In genomic region chr15:90414408-90415028, GRCh38 we compare ENCODE assay signal across 9 cellular contexts. TPM values are rescaled to one million over a fixed set of nuclear protein-coding genes. Genes with fewer than 3 reads are reported as not detected.
A peak's percentile ranks its signal among the peaks of the same experiment; 100 is the strongest.
DNase-seq lines count a peak whose midpoint lies in the region; ATAC-seq, FAIRE-seq and TF ChIP-seq lines count a peak whose summit lies in the region.
"Had no signal": no experiment of that assay in that cellular context is flagged by ENCODE, and none has a peak within 500 bp of the region (broad histone marks: within the 10 kb centered on the region; RNA-seq: fewer than 3 reads in every experiment).

No MANE protein-coding gene starts in this region.

- peak overlapping the region; percentile 31 for H3K4me3 ChIP-seq in AG04449 (ENCODE audit: low read depth, low read length)
- H3K4me3 ChIP-seq in astrocyte (ENCODE audit: insufficient read depth, low read depth, low read length) = peak overlapping the region; percentile 38

- TF ChIP-seq CTCF in AG04449 (IDR thresholded peaks at IDR 0.05; ENCODE audit: insufficient read depth, low read length, missing control alignments) (no peak), astrocyte (IDR thresholded peaks at IDR 0.05; ENCODE audit: insufficient read depth, low read depth, low read length) (no peak), mesothelial cell of epicardium (IDR thresholded peaks at IDR 0.05; ENCODE audit: unreplicated experiment) (no peak)

- no peaks in the 10 kb centered on the region for H3K9me3 ChIP-seq in astrocyte (ENCODE audit: insufficient read depth, low read depth, low read length)

- DNase-seq in AG04449 (ENCODE audit: low read depth, low spot score) (peak; percentile 78), HT1080 (ENCODE audit: low read depth) (peak; percentile 83), astrocyte (ENCODE audit: low read depth) (peak; percentile 90), mesothelial cell of epicardium (ENCODE audit: low spot score in 2 of 2, unreplicated experiment in 2 of 2) (no peak), GOT3 (lab: John Stamatoyannopoulos, UW) (no peak), DMS53 treated with DMSO at 0.1 percent for 48 hours (lab: John Stamatoyannopoulos, UW; ENCODE audit: unreplicated experiment) (no peak)
- DNase-seq: erythroblast had no signal

- no peak overlapping the region for H2AFZ ChIP-seq in astrocyte (ENCODE audit: low read depth, low read length)

- no peak for FAIRE-seq in astrocyte (lab: Jason Lieb, UNC)

- H3K79me2 ChIP-seq in astrocyte (ENCODE audit: insufficient read depth, low read length) = peaks cover 90% of the 10 kb centered on the region

- no peaks in the 10 kb centered on the region for H3K27me3 ChIP-seq in astrocyte (ENCODE audit: insufficient read depth, low read length)

- peaks cover 39% of the 10 kb centered on the region for H3K4me1 ChIP-seq in astrocyte (ENCODE audit: insufficient read depth, low read length)

- ATAC-seq in HG02642 (IDR thresholded peaks at IDR 0.05; ENCODE audit: poor library complexity, unreplicated experiment) = no peak
- ATAC-seq in HG02938 (IDR thresholded peaks at IDR 0.05; ENCODE audit: unreplicated experiment) = no peak

- H3K36me3 ChIP-seq in astrocyte (ENCODE audit: insufficient read depth, low read length) = no peaks in the 10 kb centered on the region

- POLR2A ChIA-PET in AG04449 (lab: Yijun Ruan, JAX) = interaction anchor here (1.2 to 1.7 kb wide), 2 partner anchors 12 to 27 kb away, joined by 3 to 6 read pairs; partner anchors contain the start of gene IQGAP1

- H3K27ac ChIP-seq in astrocyte (ENCODE audit: low read depth, low read length) = peak overlapping the region; percentile 90

- peak overlapping the region; percentile 78 for H3K4me2 ChIP-seq in astrocyte (ENCODE audit: low read length)

- H4K20me1 ChIP-seq in astrocyte (ENCODE audit: insufficient read depth, low read length) = peaks cover 43% of the 10 kb centered on the region

- H3K27me3 Mint-ChIP-seq in astrocyte (ENCODE audit: low read depth, unreplicated experiment) (no peaks in the 10 kb centered on the region), mesothelial cell of epicardium (ENCODE audit: low read depth) (no peaks in the 10 kb centered on the region)

- H3K4me1 Mint-ChIP-seq in astrocyte (ENCODE audit: low read depth, unreplicated experiment) (peaks cover 54% of the 10 kb centered on the region), mesothelial cell of epicardium (peaks cover 52% of the 10 kb centered on the region)

- H3K27ac Mint-ChIP-seq in astrocyte (ENCODE audit: unreplicated experiment) (peak overlapping the region; percentile 60), mesothelial cell of epicardium (peak overlapping the region; percentile 98)

- peak overlapping the region; percentile 75 for H3K9ac ChIP-seq in astrocyte (ENCODE audit: low read length)

- H3K4me3 Mint-ChIP-seq in astrocyte (ENCODE audit: unreplicated experiment) (peak overlapping the region; percentile 4), mesothelial cell of epicardium (peak overlapping the region; percentile 42)

- H3K9me3 Mint-ChIP-seq in astrocyte (ENCODE audit: unreplicated experiment) (peaks cover 5% of the 10 kb centered on the region), mesothelial cell of epicardium (peaks cover 12% of the 10 kb centered on the region)

- CTCF ChIA-PET in AG04449 (lab: Yijun Ruan, JAX) = interaction anchor here (1.3 kb wide), 1 partner anchor 68 kb away, joined by 3 read pairs; no protein-coding TSS in a partner anchor

- H3K36me3 Mint-ChIP-seq in astrocyte (ENCODE audit: low read depth, unreplicated experiment) (peaks cover 14% of the 10 kb centered on the region), mesothelial cell of epicardium (peaks cover 18% of the 10 kb centered on the region)

RNA-seq across cellular contexts. Expression of gene IQGAP1, which starts 26.5 kb away (rescaled TPM):
- 145 and 148 TPM in 2 replicates for total RNA-seq in HT1080 (2014; rRNA removed; shearing (Covaris generic))
- polyA plus RNA-seq in HT1080 (2015; cell fraction: cytosol; rRNA removed) = 13.7 and 18.4 TPM in 2 replicates
- polyA plus RNA-seq in HT1080 (2015; cell fraction: nucleus; rRNA removed) = 651 and 738 TPM in 2 replicates
- 218 and 226 TPM in 2 replicates for total RNA-seq in astrocyte
- total RNA-seq in mesothelial cell of epicardium = 104 to 110 TPM (median 105 TPM) in 3 replicates

Comparison
In these comparisons a context has a peak if more than half of its experiments do, and no peak if none do; other contexts are left out.
1. DNase-seq: peak in AG04449 (single experiment), HT1080 (single experiment) and astrocyte (single experiment); none in mesothelial cell of epicardium (0 of 2), GOT3 (single experiment) and DMS53 treated with DMSO at 0.1 percent for 48 hours (single experiment).